ENCODE assay signal across 9 cellular contexts in genomic region chr22:29314537-29315285, GRCh38. TPM values are rescaled to one million over a fixed set of nuclear protein-coding genes. Genes with fewer than 3 reads are reported as not detected.
DNase-seq lines count a peak whose midpoint lies in the region; ATAC-seq and TF ChIP-seq lines count a peak whose summit lies in the region.
"Had no signal": no experiment of that assay in that cellular context is flagged by ENCODE, and none has a peak within 500 bp of the region (broad histone marks: within the 10 kb centered on the region; RNA-seq: fewer than 3 reads in every experiment).

No MANE protein-coding gene starts in this region.

- DNase-seq in cardiac muscle cell (ENCODE audit: low read depth in 1 of 2, low spot score in 1 of 2): no peak
- DNase-seq in Right ventricle myocardium superior: no peak
- DNase-seq in activated naive CD8-positive, alpha-beta T cell treated with anti-CD3 and anti-CD28 coated beads for 36 hours: no peak
- DNase-seq in lower lobe of right lung: peak; percentile 47
- DNase-seq in type B pancreatic cell (ENCODE audit: extremely low spot score, unreplicated experiment): no peak
- DNase-seq in DMS79 (lab: John Stamatoyannopoulos, UW): no peak
- no peak for DNase-seq in NCI-H1092 (lab: John Stamatoyannopoulos, UW)
- no peak for DNase-seq in hippocampal formation (lab: John Stamatoyannopoulos, UW)

- peak overlapping the region; percentile 15 for H3K4me3 Mint-ChIP-seq in activated naive CD8-positive, alpha-beta T cell treated with anti-CD3 and anti-CD28 coated beads for 36 hours
- H3K4me3 Mint-ChIP-seq in type B pancreatic cell: peak overlapping the region; percentile 74

- H3K4me1 ChIP-seq in cardiac muscle cell (ENCODE audit: low read depth) (no peaks in the 10 kb centered on the region), lower lobe of right lung (peaks cover 58% of the 10 kb centered on the region)

- H3K36me3 ChIP-seq in cardiac muscle cell: no peaks in the 10 kb centered on the region
- peaks cover 6% of the 10 kb centered on the region for H3K36me3 ChIP-seq in lower lobe of right lung

- H3K36me3 Mint-ChIP-seq in activated naive CD8-positive, alpha-beta T cell treated with anti-CD3 and anti-CD28 coated beads for 36 hours: no peaks in the 10 kb centered on the region
- no peaks in the 10 kb centered on the region for H3K36me3 Mint-ChIP-seq in type B pancreatic cell

- no peak overlapping the region for H3K27ac ChIP-seq in cardiac muscle cell
- H3K27ac ChIP-seq in lower lobe of right lung: no peak overlapping the region
- H3K27ac ChIP-seq: epithelial cell of prostate had no signal

- H3K27ac Mint-ChIP-seq in activated naive CD8-positive, alpha-beta T cell treated with anti-CD3 and anti-CD28 coated beads for 36 hours: no peak overlapping the region
- H3K27ac Mint-ChIP-seq in type B pancreatic cell: peak overlapping the region; percentile 77

- no peaks in the 10 kb centered on the region for H3K9me3 Mint-ChIP-seq in activated naive CD8-positive, alpha-beta T cell treated with anti-CD3 and anti-CD28 coated beads for 36 hours
- H3K9me3 Mint-ChIP-seq in type B pancreatic cell: no peaks in the 10 kb centered on the region

- H3K4me1 Mint-ChIP-seq in activated naive CD8-positive, alpha-beta T cell treated with anti-CD3 and anti-CD28 coated beads for 36 hours: peaks cover 20% of the 10 kb centered on the region
- H3K4me1 Mint-ChIP-seq in type B pancreatic cell (ENCODE audit: unreplicated experiment): peaks cover 12% of the 10 kb centered on the region

- ATAC-seq in Right ventricle myocardium superior (ENCODE audit: poor library complexity): no peak
- no peak for ATAC-seq in lower lobe of right lung

- TF ChIP-seq CTCF in cardiac muscle cell (IDR thresholded peaks at IDR 0.05; ENCODE audit: low read depth, low read length): no peak
- TF ChIP-seq CTCF in lower lobe of right lung (IDR thresholded peaks at IDR 0.05): no peak
- TF ChIP-seq CTCF in type B pancreatic cell (conservative IDR thresholded peaks at IDR 0.05): no peak

- H3K27me3 ChIP-seq in cardiac muscle cell: peaks cover 35% of the 10 kb centered on the region
- H3K27me3 ChIP-seq in lower lobe of right lung (ENCODE audit: low read depth): peaks cover 38% of the 10 kb centered on the region

- H3K9me3 ChIP-seq in cardiac muscle cell (ENCODE audit: low read depth): no peaks in the 10 kb centered on the region
- no peaks in the 10 kb centered on the region for H3K9me3 ChIP-seq in lower lobe of right lung

- intact Hi-C loops in Right ventricle myocardium superior (cut with DNase I) (no loop called here), lower lobe of right lung (cut with DNase I) (no loop called here)

- peaks cover 47% of the 10 kb centered on the region for H3K27me3 Mint-ChIP-seq in activated naive CD8-positive, alpha-beta T cell treated with anti-CD3 and anti-CD28 coated beads for 36 hours
- peaks cover 45% of the 10 kb centered on the region for H3K27me3 Mint-ChIP-seq in type B pancreatic cell

- H3K4me3 ChIP-seq in cardiac muscle cell: peak overlapping the region; percentile 35
- peak overlapping the region; percentile 38 for H3K4me3 ChIP-seq in lower lobe of right lung

RNA-seq across cellular contexts. Expression of gene RASL10A, which starts 0.8 kb away (rescaled TPM):
- total RNA-seq in cardiac muscle cell (3.6 and 4.1 TPM in 2 replicates), Right ventricle myocardium superior (1.3 TPM), lower lobe of right lung (0.83 TPM), type B pancreatic cell (ENCODE audit: low replicate concordance) (0.62 and 1.5 TPM in 2 replicates)
- polyA plus RNA-seq in cardiac muscle cell: 1.2 and 3.5 TPM in 2 replicates
- total RNA-seq in activated naive CD8-positive, alpha-beta T cell treated with anti-CD3 and anti-CD28 coated beads for 36 hours: under 1 TPM in 1 of 2 experiments, not detected in 1; 0.58 TPM

RNA-seq across cellular contexts. Expression of gene GAS2L1, which starts 8.3 kb away (rescaled TPM):
- total RNA-seq in cardiac muscle cell: 14.3 and 17.3 TPM in 2 replicates
- 21.0 and 25.0 TPM in 2 replicates for polyA plus RNA-seq in cardiac muscle cell
- 24.4 TPM for total RNA-seq in Right ventricle myocardium superior
- total RNA-seq in activated naive CD8-positive, alpha-beta T cell treated with anti-CD3 and anti-CD28 coated beads for 36 hours: 1 to 10 TPM; 1.1 to 1.4 TPM
- 29.9 TPM for total RNA-seq in lower lobe of right lung
- 13.5 and 17.2 TPM in 2 replicates for total RNA-seq in type B pancreatic cell (ENCODE audit: low replicate concordance)

RNA-seq across cellular contexts. Expression of gene EWSR1, which starts 46.6 kb away (rescaled TPM):
- total RNA-seq in cardiac muscle cell (233 and 266 TPM in 2 replicates), Right ventricle myocardium superior (108 TPM), lower lobe of right lung (159 TPM), type B pancreatic cell (ENCODE audit: low replicate concordance) (244 and 347 TPM in 2 replicates)
- polyA plus RNA-seq in cardiac muscle cell: 328 and 349 TPM in 2 replicates
- total RNA-seq in activated naive CD8-positive, alpha-beta T cell treated with anti-CD3 and anti-CD28 coated beads for 36 hours: 100 to 1,000 TPM; 369 to 377 TPM

RNA-seq across cellular contexts. Expression of gene RHBDD3, which starts 46.9 kb away (rescaled TPM):
- total RNA-seq in cardiac muscle cell (88.6 and 102 TPM in 2 replicates), Right ventricle myocardium superior (11.7 TPM), lower lobe of right lung (16.4 TPM), type B pancreatic cell (ENCODE audit: low replicate concordance) (33.9 and 59.2 TPM in 2 replicates)
- 80.4 and 83.7 TPM in 2 replicates for polyA plus RNA-seq in cardiac muscle cell
- 10 to 100 TPM; 32.4 to 33.1 TPM for total RNA-seq in activated naive CD8-positive, alpha-beta T cell treated with anti-CD3 and anti-CD28 coated beads for 36 hours
